21 cellular contexts compared by ENCODE assay signal in the genomic region with DNA sequence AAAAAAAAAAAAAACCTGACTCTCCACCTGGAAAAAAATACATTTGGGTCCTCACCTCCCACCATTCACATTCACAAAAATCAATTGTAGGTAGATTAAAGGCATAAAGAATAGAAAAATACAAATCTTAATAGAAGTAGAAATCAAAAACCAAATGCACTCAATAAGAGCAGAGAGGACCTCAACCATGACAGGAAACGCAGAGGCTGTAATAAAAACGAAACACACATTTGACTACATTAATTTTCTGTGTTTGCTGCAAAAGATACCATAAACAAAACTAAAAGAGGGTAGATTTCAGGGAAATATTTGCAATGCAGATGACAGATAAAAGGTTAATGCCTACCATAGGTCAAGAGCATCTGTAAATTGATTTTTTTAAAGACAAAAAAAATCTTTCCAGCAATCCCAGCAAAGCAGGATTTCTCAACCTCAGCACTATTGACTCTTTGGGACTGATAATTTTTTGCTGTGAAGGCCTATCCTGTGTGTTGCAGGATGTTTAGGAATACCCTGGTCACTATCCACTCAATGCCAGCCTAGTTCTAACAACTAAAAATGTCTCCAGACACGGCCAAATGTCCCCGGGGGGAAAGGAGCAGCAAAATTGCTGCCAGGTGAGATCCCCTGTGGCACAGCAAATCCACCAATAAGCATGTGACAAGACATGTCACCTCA. TPM values are rescaled to one million over a fixed set of nuclear protein-coding genes. Genes with fewer than 3 reads are reported as not detected.
A peak's percentile ranks its signal among the peaks of the same experiment; 100 is the strongest.
DNase-seq lines count a peak whose midpoint lies in the region; ATAC-seq, FAIRE-seq and TF ChIP-seq lines count a peak whose summit lies in the region.
"Had no signal": no experiment of that assay in that cellular context is flagged by ENCODE, and none has a peak within 500 bp of the region (broad histone marks: within the 10 kb centered on the region; RNA-seq: fewer than 3 reads in every experiment).

No MANE protein-coding gene starts in this region.

- peaks cover 21% of the 10 kb centered on the region for H3K36me3 Mint-ChIP-seq in activated CD8-positive, alpha-beta memory T cell treated with anti-CD3 and anti-CD28 coated beads, Interleukin-2, amount 10 ng/mL, durations not matched to agents 7 days and 5 days

- intact Hi-C loops in GM12878 (cut with micrococcal nuclease; ENCODE audit: unreplicated experiment): no loop called here
- intact Hi-C loops in sciatic nerve (cut with DNase I): no loop called here
- intact Hi-C loops in aorta (cut with DNase I): no loop called here
- intact Hi-C loops in left cardiac atrium (cut with DNase I): no loop called here

- no peak for TF ChIP-seq POLR2A in GM12878 (IDR thresholded peaks at IDR 0.05; ENCODE audit: low read depth, low read length)

- TF ChIP-seq CTCF in GM12865 (IDR thresholded peaks at IDR 0.05; ENCODE audit: insufficient read depth, low read depth, low read length, missing control alignments): no peak
- no peak for TF ChIP-seq CTCF in GM12878 (IDR thresholded peaks at IDR 0.05 in 2 of 3, conservative IDR thresholded peaks at IDR 0.05 in 1 of 3; ENCODE audit: control insufficient read depth in 2 of 3, extremely low read depth in 1 of 3, insufficient read depth in 1 of 3, low read depth in 3 of 3, low read length in 3 of 3)
- no peak for TF ChIP-seq CTCF in SK-N-SH (IDR thresholded peaks at IDR 0.05)

- no peak for DNase-seq in activated CD8-positive, alpha-beta memory T cell treated with anti-CD3 and anti-CD28 coated beads, Interleukin-2, amount 10 ng/mL, durations not matched to agents 7 days and 5 days
- no peak for DNase-seq in activated CD8-positive, alpha-beta memory T cell treated with anti-CD3 and anti-CD28 coated beads, Interleukin-2, amount 50 U/mL, for 4 hours
- peak; percentile 45 for DNase-seq in GM12865 (ENCODE audit: low read depth)
- no peak for DNase-seq in GM12878 (ENCODE audit: low read depth, low spot score)
- peak; percentile 13 for DNase-seq in sciatic nerve (ENCODE audit: low spot score)
- DNase-seq in SK-N-SH: no peak
- no peak for DNase-seq in aorta
- no peak for DNase-seq in left cardiac atrium
- DNase-seq: DMS79, GOT3, KG1, NCI-H1048, NCI-H1694, NCI-H2107, NCI-H226, NCI-H748 treated with DMSO at 0.1 percent for 48 hours, PC-9 had no signal

- H3K4me2 ChIP-seq in GM12878 (ENCODE audit: control insufficient read depth, insufficient read depth) (peak overlapping the region; percentile 39), SK-N-SH (no peak overlapping the region)
- H3K4me2 ChIP-seq: A549, PC-9 had no signal

- H3K4me3 ChIP-seq in GM12865 (ENCODE audit: low read depth, low read length) (no peak overlapping the region; the same call in 1 of the 2 replicates), GM12878 (no peak overlapping the region; the same call in 1 of the 2 replicates), SK-N-SH (ENCODE audit: low read depth in 2 of 2, low read length in 1 of 2) (no peak overlapping the region), aorta (ENCODE audit: low read length in 2 of 2) (no peak overlapping the region)
- H3K4me3 ChIP-seq: A549, PC-9 had no signal

- CTCF ChIA-PET in activated CD8-positive, alpha-beta memory T cell treated with anti-CD3 and anti-CD28 coated beads, Interleukin-2, amount 10 ng/mL, durations not matched to agents 7 days and 5 days (lab: Charles Lee): no interaction called here
- CTCF ChIA-PET in GM12878 (lab: Yijun Ruan, JAX): interaction anchor here (0.9 kb wide), 1 partner anchor 13 kb away, joined by 4 read pairs; no protein-coding TSS in a partner anchor
- CTCF ChIA-PET in SK-N-SH (lab: Yijun Ruan, JAX): no interaction called here

- H3K9me3 Mint-ChIP-seq in activated CD8-positive, alpha-beta memory T cell treated with anti-CD3 and anti-CD28 coated beads, Interleukin-2, amount 10 ng/mL, durations not matched to agents 7 days and 5 days (ENCODE audit: low read depth): no peaks in the 10 kb centered on the region

- H3K27ac ChIP-seq in GM12878 (ENCODE audit: control insufficient read depth, insufficient read depth) (no peak overlapping the region), SK-N-SH (ENCODE audit: low read depth in 2 of 2, low read length in 1 of 2) (no peak overlapping the region), aorta (ENCODE audit: low read depth in 1 of 2, low read length in 2 of 2) (no peak overlapping the region)
- H3K27ac ChIP-seq: A549, PC-9 had no signal

- H3K9ac ChIP-seq in GM12878 (ENCODE audit: control insufficient read depth, insufficient read depth, low read length): no peak overlapping the region
- no peak overlapping the region for H3K9ac ChIP-seq in SK-N-SH

- H4K20me1 ChIP-seq in GM12878 (ENCODE audit: control insufficient read depth, insufficient read depth) (no peaks in the 10 kb centered on the region), SK-N-SH (ENCODE audit: insufficient read depth) (no peaks in the 10 kb centered on the region)

- POLR2A ChIA-PET in GM12878 (lab: Charles Lee) (interaction anchor here (0.6 kb wide), 1 partner anchor 263 kb away, joined by 6 read pairs; no protein-coding TSS in a partner anchor), SK-N-SH (lab: Yijun Ruan, JAX) (no interaction called here)

- SMC1A ChIA-PET in GM12878 (lab: Charles Lee; ENCODE audit: uncharacterized antibody, unreplicated experiment): interaction anchor here (0.7 kb wide), 1 partner anchor 101 kb away, joined by 3 read pairs; no protein-coding TSS in a partner anchor

- FAIRE-seq in GM12878 (lab: Jason Lieb, UNC): no peak
- FAIRE-seq: A549, G401.6, HTR-8/SVneo had no signal

- no peak overlapping the region for H3K4me3 Mint-ChIP-seq in activated CD8-positive, alpha-beta memory T cell treated with anti-CD3 and anti-CD28 coated beads, Interleukin-2, amount 10 ng/mL, durations not matched to agents 7 days and 5 days

- RAD21 ChIA-PET in GM12878 (lab: Charles Lee; ENCODE audit: unreplicated experiment): no interaction called here

- peaks cover 44% of the 10 kb centered on the region for H3K4me1 Mint-ChIP-seq in activated CD8-positive, alpha-beta memory T cell treated with anti-CD3 and anti-CD28 coated beads, Interleukin-2, amount 10 ng/mL, durations not matched to agents 7 days and 5 days

- TF ChIP-seq RAD21 in GM12878 (IDR thresholded peaks at IDR 0.05; ENCODE audit: insufficient read depth, low read depth, low read length) (no peak), SK-N-SH (IDR thresholded peaks at IDR 0.05; ENCODE audit: low read length) (no peak)

- BruUV-seq in GM12878 (replicated peaks; lab: Mats Ljungman, UMichigan): no TSS peak

- no peaks in the 10 kb centered on the region for H3K27me3 ChIP-seq in GM12878 (replicated peaks in 1 of 2; ENCODE audit: control insufficient read depth in 2 of 2, insufficient read depth in 2 of 2, low read length in 1 of 2)
- H3K27me3 ChIP-seq in SK-N-SH (ENCODE audit: insufficient read depth): no peaks in the 10 kb centered on the region
- no peaks in the 10 kb centered on the region for H3K27me3 ChIP-seq in aorta (ENCODE audit: control insufficient read depth in 1 of 2, insufficient read depth in 2 of 2, low read length in 1 of 2)

- no peak for ATAC-seq in activated CD8-positive, alpha-beta memory T cell treated with anti-CD3 and anti-CD28 coated beads, Interleukin-2, amount 10 ng/mL, durations not matched to agents 7 days and 5 days
- ATAC-seq in GM12878: peak; percentile 37; the same call in 2 of the 3 replicates
- ATAC-seq in sciatic nerve: no peak
- no peak for ATAC-seq in aorta (ENCODE audit: low FRiP score)
- ATAC-seq in left cardiac atrium: no peak
- ATAC-seq: A549 had no signal

- H3F3A ChIP-seq in SK-N-SH (replicated peaks; ENCODE audit: insufficient read depth): no peaks in the 10 kb centered on the region

- peak overlapping the region; percentile 55 for H3K27ac Mint-ChIP-seq in activated CD8-positive, alpha-beta memory T cell treated with anti-CD3 and anti-CD28 coated beads, Interleukin-2, amount 10 ng/mL, durations not matched to agents 7 days and 5 days

- H2AFZ ChIP-seq in GM12878 (ENCODE audit: control insufficient read depth, low read depth, low read length) (no peak overlapping the region), SK-N-SH (ENCODE audit: low read depth) (no peak overlapping the region)
- H2AFZ ChIP-seq: PC-9 had no signal

- H3K79me2 ChIP-seq in GM12878 (ENCODE audit: control insufficient read depth, insufficient read depth, low read length) (no peaks in the 10 kb centered on the region), SK-N-SH (ENCODE audit: insufficient read depth) (no peaks in the 10 kb centered on the region)

- no peaks in the 10 kb centered on the region for H3K9me2 ChIP-seq in SK-N-SH

- no peaks in the 10 kb centered on the region for H3K36me3 ChIP-seq in GM12878 (ENCODE audit: control insufficient read depth in 2 of 2, insufficient read depth in 2 of 2, low read length in 1 of 2)
- no peaks in the 10 kb centered on the region for H3K36me3 ChIP-seq in SK-N-SH (replicated peaks in 1 of 2; ENCODE audit: control insufficient read depth in 1 of 2, insufficient read depth in 2 of 2, low read length in 1 of 2)
- no peaks in the 10 kb centered on the region for H3K36me3 ChIP-seq in aorta (ENCODE audit: control insufficient read depth in 1 of 2, insufficient read depth in 2 of 2, low read length in 1 of 2)

- peaks cover 50% of the 10 kb centered on the region for H3K4me1 ChIP-seq in GM12878 (ENCODE audit: control insufficient read depth, insufficient read depth, low read length)
- H3K4me1 ChIP-seq in SK-N-SH (ENCODE audit: control insufficient read depth in 1 of 2, insufficient read depth in 2 of 2, low read depth in 1 of 2, low read length in 1 of 2): peaks cover 0 to 9% of the 10 kb centered on the region in 2 experiments; a peak in 1 of 4 replicates
- H3K4me1 ChIP-seq in aorta (ENCODE audit: control insufficient read depth in 1 of 2, insufficient read depth in 2 of 2, low read length in 2 of 2): peaks cover 0 to 3% of the 10 kb centered on the region in 2 donors

- H3K9me3 ChIP-seq in GM12878 (replicated peaks; ENCODE audit: control insufficient read depth, insufficient read depth, low read length): no peaks in the 10 kb centered on the region
- no peaks in the 10 kb centered on the region for H3K9me3 ChIP-seq in SK-N-SH
- no peaks in the 10 kb centered on the region for H3K9me3 ChIP-seq in aorta (ENCODE audit: control insufficient read depth, low read length)
- H3K9me3 ChIP-seq: A549 had no signal

- TF ChIP-seq EP300 in GM12878 (IDR thresholded peaks at IDR 0.05; ENCODE audit: borderline replicate concordance in 1 of 2, control insufficient read depth in 1 of 2, low read depth in 2 of 2, low read length in 2 of 2): no peak
- TF ChIP-seq EP300 in SK-N-SH (IDR thresholded peaks at IDR 0.05; ENCODE audit: borderline replicate concordance in 1 of 2, low read depth in 1 of 2, low read length in 1 of 2): no peak

- in situ Hi-C loops in GM12878 (cut with MboI): no loop called here

- 2% methylated on average over 4 of the region's 4 CpGs for WGBS in GM12878 (ENCODE audit: insufficient coverage, insufficient replicate concordance, low lambda C conversion rate, missing lambda C conversion rate)
- WGBS in SK-N-SH (ENCODE audit: low lambda C conversion rate): 79% methylated on average over 4 of the region's 4 CpGs
- WGBS in aorta, 2 donors: 83 to 87% methylated on average over 4 of the region's 4 CpGs

- no peaks in the 10 kb centered on the region for H3K27me3 Mint-ChIP-seq in activated CD8-positive, alpha-beta memory T cell treated with anti-CD3 and anti-CD28 coated beads, Interleukin-2, amount 10 ng/mL, durations not matched to agents 7 days and 5 days

RNA-seq across cellular contexts. Expression of a gene that starts 9.1 kb away (rescaled TPM):
- total RNA-seq in activated CD8-positive, alpha-beta memory T cell treated with anti-CD3 and anti-CD28 coated beads, Interleukin-2, amount 10 ng/mL, durations not matched to agents 7 days and 5 days: 10 to 100 TPM in 1 of 2 experiments, 1 to 10 TPM in 1; 5.9 to 19.7 TPM
- 0.25 TPM in 1 of 2 replicates, not detected in the other for total RNA-seq in GM12878 (2013; cell fraction: nucleolus; rRNA removed)
- total RNA-seq in GM12878 (2014; rRNA removed) (1.8 and 2.6 TPM in 2 replicates), GM12878 (2014; rRNA removed; fragmentation: Illumina TruSeq; extraction: Trizol) (1.1 and 1.3 TPM in 2 replicates), GM12878 (2021) (1.6 and 1.9 TPM in 2 replicates), sciatic nerve (6.7 TPM), aorta (1 to 10 TPM; 2.2 to 2.8 TPM), left cardiac atrium (under 1 TPM; 0.47 to 0.63 TPM)
- 2.2 TPM for polyA plus RNA-seq in GM12878 (2011; ENCODE audit: low read depth)
- polyA plus RNA-seq in GM12878 (2011; rRNA removed) (0.04 TPM in 1 of 2 replicates, not detected in the other), GM12878 (2014; fragmentation: Illumina TruSeq; extraction: Trizol) (1.3 TPM in 2 replicates), GM12878 (2014; fragmentation: Nextera tagmentation; extraction: Ambion mirVana) (under 1 TPM; 0.23 to 0.27 TPM), GM12878 (2014; rRNA removed) (1.8 and 2.1 TPM in 2 replicates), GM12878 (2016; fragmentation: Nextera tagmentation; extraction: Ambion mirVana) (1 to 10 TPM; 1.2 to 1.5 TPM), SK-N-SH (2012; rRNA removed) (0.31 and 0.39 TPM in 2 replicates), aorta (1 to 10 TPM; 3.4 to 5.4 TPM)
- 0.06 and 0.07 TPM in 2 replicates for polyA plus RNA-seq in GM12878 (2011; cell fraction: cytosol; rRNA removed)
- polyA plus RNA-seq in GM12878 (2011; cell fraction: nucleus; rRNA removed): not detected in 2 replicates
- 4.4 and 5.6 TPM in 2 replicates for polyA plus RNA-seq in GM12878 (2012)
- polyA minus RNA-seq in GM12878 (2011; rRNA and poly(A)+ RNA removed): 0.26 TPM in 1 of 2 replicates, not detected in the other
- polyA minus RNA-seq in GM12878 (2011; cell fraction: cytosol; rRNA and poly(A)+ RNA removed): not detected in 2 replicates
- 0.12 TPM in 1 of 2 replicates, not detected in the other for polyA minus RNA-seq in GM12878 (2011; cell fraction: nucleus; rRNA and poly(A)+ RNA removed)
- 0.12 and 0.29 TPM in 2 replicates for polyA plus RNA-seq in SK-N-SH (2012; cell fraction: cytosol; rRNA removed)
- polyA plus RNA-seq in SK-N-SH (2012; cell fraction: nucleus; rRNA removed): 0.42 and 0.58 TPM in 2 replicates

RNA-seq across cellular contexts. Expression of a gene that starts 41.7 kb away (rescaled TPM):
- total RNA-seq in activated CD8-positive, alpha-beta memory T cell treated with anti-CD3 and anti-CD28 coated beads, Interleukin-2, amount 10 ng/mL, durations not matched to agents 7 days and 5 days: not detected
- 0.48 and 0.86 TPM in 2 replicates for total RNA-seq in GM12878 (2013; cell fraction: nucleolus; rRNA removed)
- 0.05 and 0.06 TPM in 2 replicates for total RNA-seq in GM12878 (2014; rRNA removed)
- total RNA-seq in GM12878 (2014; rRNA removed; fragmentation: Illumina TruSeq; extraction: Trizol): 0.04 and 0.09 TPM in 2 replicates
- total RNA-seq in GM12878 (2021): 0.08 and 0.13 TPM in 2 replicates
- polyA plus RNA-seq in GM12878 (2011; ENCODE audit: low read depth): 0.08 TPM
- 0.36 and 0.68 TPM in 2 replicates for polyA plus RNA-seq in GM12878 (2011; rRNA removed)
- 0.35 and 0.40 TPM in 2 replicates for polyA plus RNA-seq in GM12878 (2011; cell fraction: cytosol; rRNA removed)
- 0.23 and 0.40 TPM in 2 replicates for polyA plus RNA-seq in GM12878 (2011; cell fraction: nucleus; rRNA removed)
- polyA plus RNA-seq in GM12878 (2012): 0.12 and 0.13 TPM in 2 replicates
- polyA plus RNA-seq in GM12878 (2014; fragmentation: Illumina TruSeq; extraction: Trizol): 0.09 and 0.16 TPM in 2 replicates
- polyA plus RNA-seq in GM12878 (2014; fragmentation: Nextera tagmentation; extraction: Ambion mirVana): under 1 TPM in 1 of 2 experiments, not detected in 1; 0.02 TPM
- 0.03 and 0.04 TPM in 2 replicates for polyA plus RNA-seq in GM12878 (2014; rRNA removed)
- polyA plus RNA-seq in GM12878 (2016; fragmentation: Nextera tagmentation; extraction: Ambion mirVana): under 1 TPM in 1 of 2 experiments, not detected in 1; 0.04 TPM
- 0.21 and 0.29 TPM in 2 replicates for polyA minus RNA-seq in GM12878 (2011; rRNA and poly(A)+ RNA removed)
- polyA minus RNA-seq in GM12878 (2011; cell fraction: cytosol; rRNA and poly(A)+ RNA removed): not detected in 2 replicates
- 0.10 and 0.12 TPM in 2 replicates for polyA minus RNA-seq in GM12878 (2011; cell fraction: nucleus; rRNA and poly(A)+ RNA removed)
- not detected for total RNA-seq in sciatic nerve
- not detected in 2 replicates for polyA plus RNA-seq in SK-N-SH (2012; rRNA removed)
- not detected in 2 replicates for polyA plus RNA-seq in SK-N-SH (2012; cell fraction: cytosol; rRNA removed)
- not detected in 2 replicates for polyA plus RNA-seq in SK-N-SH (2012; cell fraction: nucleus; rRNA removed)
- total RNA-seq in aorta: not detected
- polyA plus RNA-seq in aorta: 1 to 10 TPM in 1 of 2 donors, not detected in 1; 2.3 TPM
- not detected for total RNA-seq in left cardiac atrium
- total RNA-seq: M059J, PC-9 had no signal
- polyA plus RNA-seq: A549 had no signal

Comparison
In these comparisons a context has a peak if more than half of its experiments do, and no peak if none do; other contexts are left out.
1. DNase-seq: peak in GM12865 (single experiment) and sciatic nerve (single experiment); none in activated CD8-positive, alpha-beta memory T cell treated with anti-CD3 and anti-CD28 coated beads, Interleukin-2, amount 10 ng/mL, durations not matched to agents 7 days and 5 days (single experiment), activated CD8-positive, alpha-beta memory T cell treated with anti-CD3 and anti-CD28 coated beads, Interleukin-2, amount 50 U/mL, for 4 hours (single experiment), GM12878 (single experiment), SK-N-SH (single experiment), aorta (0 of 2) and left cardiac atrium (single experiment).